Comparison of ENCODE assay signal across 7 cellular contexts in genomic region chr3:70184105-70184504, GRCh38.
"Had no signal": no experiment of that assay in that cellular context is flagged by ENCODE, and none has a peak within 500 bp of the region (broad histone marks: within the 10 kb centered on the region; RNA-seq: fewer than 3 reads in every experiment).

No MANE protein-coding gene starts in this region.

- H3K27ac ChIP-seq: HL-60, KMS-11 had no signal

- DNase-seq: IMR-90, KBM-7, KG1 had no signal

- H3K4me2 ChIP-seq: KMS-11 had no signal

- ATAC-seq: HepG2 had no signal

- FAIRE-seq: HepG2, HTR-8/SVneo had no signal

- H3K9ac ChIP-seq: KMS-11 had no signal
